In genomic region chr5:121962347-121962670, GRCh38 we compare ENCODE assay signal across 8 cellular contexts.
DNase-seq lines count a peak whose midpoint lies in the region; ATAC-seq and TF ChIP-seq lines count a peak whose summit lies in the region.

No MANE protein-coding gene starts in this region.

- TF ChIP-seq CTCF in 22Rv1 (IDR thresholded peaks at IDR 0.05) (no peak), WERI-Rb-1 (IDR thresholded peaks at IDR 0.05; ENCODE audit: low read depth, low read length) (no peak)

- peaks cover 3 to 21% (median 15%) of the 10 kb centered on the region in 5 donors for H3K4me1 ChIP-seq in subcutaneous abdominal adipose tissue (ENCODE audit: control insufficient read depth in 5 of 5, insufficient read depth in 5 of 5, low read length in 5 of 5)

- H3K9ac ChIP-seq in subcutaneous abdominal adipose tissue (ENCODE audit: low read length in 5 of 5): peak overlapping the region; percentile 87 to 97 (median 92)

- H3K36me3 ChIP-seq in WERI-Rb-1: no peaks in the 10 kb centered on the region
- H3K36me3 ChIP-seq in subcutaneous abdominal adipose tissue (ENCODE audit: control insufficient read depth in 5 of 5, insufficient read depth in 5 of 5, low read length in 5 of 5): no peaks in the 10 kb centered on the region

- ATAC-seq in GM18870 (IDR thresholded peaks at IDR 0.05; ENCODE audit: unreplicated experiment) (peak; percentile 68), HG03066 (IDR thresholded peaks at IDR 0.05; ENCODE audit: low read depth, unreplicated experiment) (peak; percentile 54)

- peak overlapping the region; percentile 75 for H3K27ac ChIP-seq in 22Rv1
- H3K27ac ChIP-seq in WERI-Rb-1: peak overlapping the region; percentile 72
- peak overlapping the region; percentile 85 for H3K27ac ChIP-seq in subcutaneous abdominal adipose tissue (ENCODE audit: low read depth, low read length)

- DNase-seq in WERI-Rb-1: no peak
- DNase-seq in NCI-H1694 treated with DMSO at 0.1 percent for 48 hours (lab: John Stamatoyannopoulos, UW): no peak
- no peak for DNase-seq in NCI-H1436 (lab: John Stamatoyannopoulos, UW)

- H3K27me3 ChIP-seq in WERI-Rb-1 (ENCODE audit: insufficient read depth, low read depth, severe bottlenecking) (no peaks in the 10 kb centered on the region), subcutaneous abdominal adipose tissue (ENCODE audit: control insufficient read depth in 5 of 5, insufficient read depth in 4 of 5, low read length in 5 of 5) (no peaks in the 10 kb centered on the region)

- H3K9me3 ChIP-seq in WERI-Rb-1 (ENCODE audit: severe bottlenecking) (no peaks in the 10 kb centered on the region), iPS-18c (ENCODE audit: control insufficient read depth, insufficient read depth, low read length) (no peaks in the 10 kb centered on the region), subcutaneous abdominal adipose tissue (ENCODE audit: control insufficient read depth in 5 of 5, low read length in 5 of 5) (no peaks in the 10 kb centered on the region)

- H3K4me3 ChIP-seq in WERI-Rb-1 (ENCODE audit: low read depth, low read length) (peak overlapping the region; percentile 100), iPS-18c (ENCODE audit: insufficient read depth, low read depth, low read length) (peak overlapping the region; percentile 69), subcutaneous abdominal adipose tissue (ENCODE audit: low read depth in 1 of 5, low read length in 5 of 5) (peak overlapping the region; percentile 82 to 96 (median 89))
